24 cellular contexts compared by ENCODE assay signal in genomic region chr9:109471994-109472393, GRCh38. TPM values are rescaled to one million over a fixed set of nuclear protein-coding genes. Genes with fewer than 3 reads are reported as not detected.
A peak's percentile ranks its signal among the peaks of the same experiment; 100 is the strongest.
DNase-seq lines count a peak whose midpoint lies in the region; ATAC-seq and TF ChIP-seq lines count a peak whose summit lies in the region.
"Had no signal": no experiment of that assay in that cellular context is flagged by ENCODE, and none has a peak within 500 bp of the region (broad histone marks: within the 10 kb centered on the region; RNA-seq: fewer than 3 reads in every experiment).

No MANE protein-coding gene starts in this region.

- CTCF ChIA-PET in PC-9 (lab: Charles Lee), result no interaction called here

- peaks cover 35% of the 10 kb centered on the region for H3F3A ChIP-seq in PC-9 (ENCODE audit: insufficient read depth, low read depth)

- H3K36me3 Mint-ChIP-seq in stimulated activated effector memory CD8-positive, alpha-beta T cell treated with anti-CD3 and anti-CD28 coated beads, Interleukin-12 subunit alpha, Interleukin-12 subunit beta, amount 100 ng/mL, for 72 hours, result no peaks in the 10 kb centered on the region
- H3K36me3 Mint-ChIP-seq: mesothelial cell of epicardium, natural killer cell had no signal

- no peak overlapping the region for H3K27ac Mint-ChIP-seq in stimulated activated effector memory CD8-positive, alpha-beta T cell treated with anti-CD3 and anti-CD28 coated beads, Interleukin-12 subunit alpha, Interleukin-12 subunit beta, amount 100 ng/mL, for 72 hours
- H3K27ac Mint-ChIP-seq: activated naive CD8-positive, alpha-beta T cell treated with anti-CD3 and anti-CD28 coated beads, Interleukin-2, amount 50 U/mL, for 24 hours; CD4-positive, alpha-beta T cell; dendritic cell treated with granulocyte-macrophage colony-stimulating factor and Interleukin-4, amounts not matched to agents 40 ng/mL and 50 ng/mL, for 4 days; mesothelial cell of epicardium; natural killer cell had no signal

- in situ Hi-C loops in transverse colon (cut with MboI; ENCODE audit: low pct_ligation_motif_present in 1 of 4, low pct_unique_long_range_greater_than_20kb in 1 of 4, low sequenced_read_pairs in 3 of 4), result no loop called here

- no peak overlapping the region for H3K4me3 Mint-ChIP-seq in stimulated activated effector memory CD8-positive, alpha-beta T cell treated with anti-CD3 and anti-CD28 coated beads, Interleukin-12 subunit alpha, Interleukin-12 subunit beta, amount 100 ng/mL, for 72 hours
- H3K4me3 Mint-ChIP-seq: activated naive CD8-positive, alpha-beta T cell treated with anti-CD3 and anti-CD28 coated beads, Interleukin-2, amount 50 U/mL, for 24 hours; CD4-positive, alpha-beta T cell; dendritic cell treated with granulocyte-macrophage colony-stimulating factor and Interleukin-4, amounts not matched to agents 40 ng/mL and 50 ng/mL, for 4 days; mesothelial cell of epicardium; natural killer cell had no signal

- H3K4me2 ChIP-seq in PC-9, result no peak overlapping the region

- POLR2A ChIA-PET in PC-9 (lab: Charles Lee; ENCODE audit: unreplicated experiment), result no interaction called here

- ATAC-seq in left cardiac atrium (peak in 1 of 2 donors; percentile 17), esophagus mucosa (peak; percentile 45), GM21723 (IDR thresholded peaks at IDR 0.05; ENCODE audit: unreplicated experiment) (no peak)
- no peak for ATAC-seq in stimulated activated effector memory CD8-positive, alpha-beta T cell treated with anti-CD3 and anti-CD28 coated beads, Interleukin-12 subunit alpha, Interleukin-12 subunit beta, amount 100 ng/mL, for 72 hours
- ATAC-seq: activated naive CD8-positive, alpha-beta T cell treated with anti-CD3 and anti-CD28 coated beads, Interleukin-2, amount 50 U/mL, for 24 hours; natural killer cell; pancreas had no signal

- TF ChIP-seq POLR2A in transverse colon (IDR thresholded peaks at IDR 0.05), result no peak

- H3K9me3 ChIP-seq in PC-9 (ENCODE audit: insufficient read depth, low read depth) (no peaks in the 10 kb centered on the region), tibial artery (no peaks in the 10 kb centered on the region), transverse colon (no peaks in the 10 kb centered on the region)
- H3K9me3 ChIP-seq: pancreas had no signal

- DNase-seq in left cardiac atrium (peak; percentile 38), cardiac septum (ENCODE audit: low spot score) (no peak), PC-9 (no peak), tibial artery (no peak), transverse colon (no peak)
- no peak for DNase-seq in stimulated activated effector memory CD8-positive, alpha-beta T cell treated with anti-CD3 and anti-CD28 coated beads, Interleukin-12 subunit alpha, Interleukin-12 subunit beta, amount 100 ng/mL, for 72 hours (ENCODE audit: low spot score in 2 of 2)
- DNase-seq: activated CD8-positive, alpha-beta memory T cell treated with anti-CD3 and anti-CD28 coated beads, Interleukin-2, amount 50 U/mL, for 48 hours; activated effector memory CD4-positive, alpha-beta T cell treated with Interleukin-2 at 50 U/mL for 16 hours; activated naive CD8-positive, alpha-beta T cell treated with anti-CD3 and anti-CD28 coated beads, Interleukin-2, amount 50 U/mL, for 24 hours; CD4-positive, alpha-beta T cell; GDM1; KBM-7; natural killer cell; NCI-H2029; NCI-H526 treated with DMSO at 0.1 percent for 48 hours; pancreas; SHP77; stimulated activated CD4-positive, alpha-beta T cell treated with anti-CD3 and anti-CD28 coated beads, Interleukin-2, amount 100 ng/mL, for 24 hours; stimulated activated naive CD4-positive, alpha-beta T cell treated with Interleukin-2 at 50 U/mL for 16 hours had no signal

- no peak for TF ChIP-seq EP300 in transverse colon (IDR thresholded peaks at IDR 0.05; ENCODE audit: low read depth)

- H3K4me3 ChIP-seq in PC-9, result no peak overlapping the region
- H3K4me3 ChIP-seq in tibial artery, result no peak overlapping the region
- no peak overlapping the region for H3K4me3 ChIP-seq in transverse colon
- H3K4me3 ChIP-seq: cardiac muscle cell, pancreas had no signal

- H3K9me2 ChIP-seq in PC-9 (ENCODE audit: insufficient read depth), result no peaks in the 10 kb centered on the region

- peaks cover 87% of the 10 kb centered on the region for H3K79me2 ChIP-seq in PC-9 (ENCODE audit: low read depth)

- peaks cover 81% of the 10 kb centered on the region for H3K4me1 ChIP-seq in PC-9 (replicated peaks; ENCODE audit: insufficient read depth)
- peaks cover 0 to 72% (median 36%) of the 10 kb centered on the region in 4 donors for H3K4me1 ChIP-seq in tibial artery
- peaks cover 0 to 26% (median 13%) of the 10 kb centered on the region in 4 donors for H3K4me1 ChIP-seq in transverse colon

- no peaks in the 10 kb centered on the region; the same call in 1 of the 2 replicates for H4K20me1 ChIP-seq in PC-9 (ENCODE audit: insufficient read depth)

- intact Hi-C loops in left cardiac atrium (cut with DNase I), result no loop called here
- intact Hi-C loops in cardiac septum (cut with DNase I), result no loop called here
- intact Hi-C loops in PC-9 (cut with micrococcal nuclease; ENCODE audit: unreplicated experiment), result no loop called here
- intact Hi-C loops in tibial artery (cut with DNase I; ENCODE audit: low total_unique reads), result no loop called here
- intact Hi-C loops in transverse colon (cut with DNase I; ENCODE audit: low total_unique reads), result no loop called here

- H3K27me3 ChIP-seq in PC-9 (ENCODE audit: insufficient read depth, low read depth) (no peaks in the 10 kb centered on the region), tibial artery (no peaks in the 10 kb centered on the region), transverse colon (no peaks in the 10 kb centered on the region)
- H3K27me3 ChIP-seq: cardiac muscle cell, pancreas had no signal

- H3K27ac ChIP-seq in PC-9 (0 out of 2 replicates have a peak overlapping the region, but pooled peaks have one; percentile 13), tibial artery (peak overlapping the region; percentile 14 to 76), transverse colon (no peak overlapping the region)
- H3K27ac ChIP-seq: cardiac muscle cell had no signal

- H3K36me3 ChIP-seq in PC-9 (ENCODE audit: low read depth) (0 out of 2 replicates have a peak, but pooled peaks cover 6% of the 10 kb centered on the region), tibial artery (no peaks in the 10 kb centered on the region), transverse colon (no peaks in the 10 kb centered on the region)
- H3K36me3 ChIP-seq: cardiac muscle cell, pancreas had no signal

- 34 to 57% methylated on average over 1 to 2 of the region's 2 CpGs for WGBS in transverse colon (ENCODE audit: low coverage in 1 of 2), 2 donors

- no peaks in the 10 kb centered on the region for H3K4me1 Mint-ChIP-seq in stimulated activated effector memory CD8-positive, alpha-beta T cell treated with anti-CD3 and anti-CD28 coated beads, Interleukin-12 subunit alpha, Interleukin-12 subunit beta, amount 100 ng/mL, for 72 hours
- H3K4me1 Mint-ChIP-seq: natural killer cell had no signal

- no TSS peak for BruUV-seq in PC-9 (replicated peaks; lab: Mats Ljungman, UMichigan)

- no peak overlapping the region for H2AFZ ChIP-seq in PC-9

- no peak for TF ChIP-seq CTCF in PC-9 (conservative IDR thresholded peaks at IDR 0.05)
- no peak for TF ChIP-seq CTCF in tibial artery (IDR thresholded peaks at IDR 0.05)
- no peak for TF ChIP-seq CTCF in transverse colon (IDR thresholded peaks at IDR 0.05)

- H3K9me3 Mint-ChIP-seq in stimulated activated effector memory CD8-positive, alpha-beta T cell treated with anti-CD3 and anti-CD28 coated beads, Interleukin-12 subunit alpha, Interleukin-12 subunit beta, amount 100 ng/mL, for 72 hours, result no peaks in the 10 kb centered on the region
- H3K9me3 Mint-ChIP-seq: activated naive CD8-positive, alpha-beta T cell treated with anti-CD3 and anti-CD28 coated beads, Interleukin-2, amount 50 U/mL, for 24 hours; CD4-positive, alpha-beta T cell; dendritic cell treated with granulocyte-macrophage colony-stimulating factor and Interleukin-4, amounts not matched to agents 40 ng/mL and 50 ng/mL, for 4 days; mesothelial cell of epicardium; natural killer cell had no signal

RNA-seq across cellular contexts. Expression of gene PTPN3, which starts 26.1 kb away (rescaled TPM):
- total RNA-seq in left cardiac atrium, result 1 to 10 TPM; 6.8 to 8.5 TPM
- 17.4 TPM for total RNA-seq in cardiac septum
- 19.0 and 20.2 TPM in 2 replicates for total RNA-seq in PC-9 (2021)
- 11.0 TPM for total RNA-seq in esophagus mucosa
- 10 to 100 TPM; 12.7 to 27.0 (median 18.1) TPM for total RNA-seq in transverse colon
- total RNA-seq: CD4-positive, alpha-beta T cell; natural killer cell had no signal

Comparison
In these comparisons a context has a peak if more than half of its experiments do, and no peak if none do; other contexts are left out.
1. H3K27ac ChIP-seq: peak in PC-9 (single experiment) and tibial artery (2 of 2); none in transverse colon (0 of 4).